In genomic region chr20:5727018-5727515, GRCh38 we compare ENCODE assay signal across 1 cellular context.
TF ChIP-seq lines count a peak whose summit lies in the region.

No MANE protein-coding gene starts in this region.

TF ChIP-seq in HepG2, 621 proteins besides CTCF, POLR2A, EP300 and RAD21 (continued from another document):
- no peak for TF ChIP-seq SATB2 (CRISPR knock-in tag; IDR thresholded peaks at IDR 0.05)
- TF ChIP-seq PATZ1 (CRISPR knock-in tag; IDR thresholded peaks at IDR 0.05): no peak
- TF ChIP-seq RAD51 (IDR thresholded peaks at IDR 0.05; ENCODE audit: borderline replicate concordance): peak; percentile 76; the same call in 1 of the 2 replicates
- no peak for TF ChIP-seq ZNF225 (CRISPR knock-in tag; IDR thresholded peaks at IDR 0.05)
- no peak for TF ChIP-seq ZNF546 (CRISPR knock-in tag; conservative IDR thresholded peaks at IDR 0.05)
- no peak for TF ChIP-seq ZNF3 (CRISPR knock-in tag; IDR thresholded peaks at IDR 0.05)
- TF ChIP-seq, protein P1, sequence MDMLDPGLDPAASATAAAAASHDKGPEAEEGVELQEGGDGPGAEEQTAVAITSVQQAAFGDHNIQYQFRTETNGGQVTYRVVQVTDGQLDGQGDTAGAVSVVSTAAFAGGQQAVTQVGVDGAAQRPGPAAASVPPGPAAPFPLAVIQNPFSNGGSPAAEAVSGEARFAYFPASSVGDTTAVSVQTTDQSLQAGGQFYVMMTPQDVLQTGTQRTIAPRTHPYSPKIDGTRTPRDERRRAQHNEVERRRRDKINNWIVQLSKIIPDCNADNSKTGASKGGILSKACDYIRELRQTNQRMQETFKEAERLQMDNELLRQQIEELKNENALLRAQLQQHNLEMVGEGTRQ (IDR thresholded peaks at IDR 0.05; ENCODE audit: low read depth, low read length): peak; percentile 56
- TF ChIP-seq, protein P1 (CRISPR knock-in tag; IDR thresholded peaks at IDR 0.05; ENCODE audit: borderline replicate concordance): no peak
- no peak for TF ChIP-seq FOSL2 (CRISPR knock-in tag; IDR thresholded peaks at IDR 0.05)
- TF ChIP-seq KLF11 (CRISPR knock-in tag; IDR thresholded peaks at IDR 0.05): no peak
- TF ChIP-seq PHF20 (CRISPR knock-in tag; IDR thresholded peaks at IDR 0.05): no peak
- no peak for TF ChIP-seq CREBL2 (CRISPR knock-in tag; IDR thresholded peaks at IDR 0.05; ENCODE audit: borderline replicate concordance)
- TF ChIP-seq, protein P2, sequence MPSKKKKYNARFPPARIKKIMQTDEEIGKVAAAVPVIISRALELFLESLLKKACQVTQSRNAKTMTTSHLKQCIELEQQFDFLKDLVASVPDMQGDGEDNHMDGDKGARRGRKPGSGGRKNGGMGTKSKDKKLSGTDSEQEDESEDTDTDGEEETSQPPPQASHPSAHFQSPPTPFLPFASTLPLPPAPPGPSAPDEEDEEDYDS (CRISPR knock-in tag; IDR thresholded peaks at IDR 0.05): no peak
TF ChIP-seq in HepG2: peak in this region for 3.
